Comparison of ENCODE assay signal across 8 cellular contexts in the genomic region with DNA sequence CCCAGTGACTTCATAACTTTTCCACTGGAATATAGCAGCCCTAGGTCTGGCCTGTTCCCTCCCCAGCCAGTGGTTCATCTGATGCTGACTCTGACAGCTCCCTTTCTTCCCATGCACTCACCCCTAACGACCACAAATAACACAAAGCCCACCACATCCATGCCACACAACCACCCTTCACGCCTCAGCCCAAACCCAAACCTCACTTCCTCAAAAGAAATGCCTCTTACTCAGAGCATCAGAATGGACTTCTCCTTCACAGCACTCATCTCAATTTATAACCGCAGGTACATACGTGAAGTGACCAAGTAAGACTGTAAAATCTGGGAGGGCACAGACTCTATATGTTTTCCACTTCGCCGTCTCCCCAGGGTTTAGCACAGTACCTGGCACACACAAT. TPM values are rescaled to one million over a fixed set of nuclear protein-coding genes. Genes with fewer than 3 reads are reported as not detected.
DNase-seq lines count a peak whose midpoint lies in the region; ATAC-seq and TF ChIP-seq lines count a peak whose summit lies in the region.

No MANE protein-coding gene starts in this region.

- no peaks in the 10 kb centered on the region for H3K9me3 Mint-ChIP-seq in Calu3 (ENCODE audit: low read depth, unreplicated experiment)
- no peaks in the 10 kb centered on the region for H3K9me3 Mint-ChIP-seq in memory B cell

- 51 to 54% methylated on average over 6 of the region's 6 CpGs for WGBS in lower leg skin, 2 donors

- H3K27ac Mint-ChIP-seq in Calu3 (ENCODE audit: unreplicated experiment) (peak overlapping the region; percentile 42), memory B cell (peak overlapping the region; percentile 95)

- H3K9me3 ChIP-seq in ascending aorta: no peaks in the 10 kb centered on the region
- H3K9me3 ChIP-seq in upper lobe of right lung: no peaks in the 10 kb centered on the region

- H3K27ac ChIP-seq in ascending aorta (peak overlapping the region; percentile 91), upper lobe of right lung (no peak overlapping the region)

- no peaks in the 10 kb centered on the region for H3K27me3 Mint-ChIP-seq in Calu3 (ENCODE audit: unreplicated experiment)
- no peaks in the 10 kb centered on the region for H3K27me3 Mint-ChIP-seq in memory B cell

- H3K36me3 Mint-ChIP-seq in Calu3 (ENCODE audit: insufficient read depth, unreplicated experiment): peaks cover 26% of the 10 kb centered on the region
- peaks cover 5% of the 10 kb centered on the region for H3K36me3 Mint-ChIP-seq in memory B cell

- intact Hi-C loops in Calu3 (cut with micrococcal nuclease; ENCODE audit: unreplicated experiment) (no loop called here), ascending aorta (cut with DNase I) (loop anchor here (2.0 kb wide), 4 partner anchors 33 to 447 kb away; a partner anchor contains a TSS), upper lobe of right lung (cut with DNase I) (no loop called here), lower leg skin (cut with DNase I; ENCODE audit: low total_unique reads) (no loop called here)

- TF ChIP-seq CTCF in Calu3 (IDR thresholded peaks at IDR 0.05; ENCODE audit: unreplicated experiment): no peak
- TF ChIP-seq CTCF in ascending aorta (IDR thresholded peaks at IDR 0.05): no peak
- TF ChIP-seq CTCF in upper lobe of right lung (IDR thresholded peaks at IDR 0.05): no peak
- no peak for TF ChIP-seq CTCF in lower leg skin (IDR thresholded peaks at IDR 0.05)

- ATAC-seq in memory B cell (ENCODE audit: low read depth) (peak; percentile 11), upper lobe of right lung (no peak), GM18505 (IDR thresholded peaks at IDR 0.05; ENCODE audit: unreplicated experiment) (no peak)

- CTCF ChIA-PET in Calu3 (lab: Charles Lee): interaction anchor here (1.0 kb wide), 1 partner anchor 10 kb away, joined by 3 read pairs; no protein-coding TSS in a partner anchor

- H3K36me3 ChIP-seq in ascending aorta (peaks cover 4 to 17% of the 10 kb centered on the region in 2 donors), upper lobe of right lung (peaks cover 33% of the 10 kb centered on the region)

- H3K27me3 ChIP-seq in ascending aorta (no peaks in the 10 kb centered on the region), upper lobe of right lung (no peaks in the 10 kb centered on the region)

- H3K4me1 ChIP-seq in ascending aorta (peaks cover 0 to 51% of the 10 kb centered on the region in 2 donors), upper lobe of right lung (peaks cover 23% of the 10 kb centered on the region)

- BruUV-seq in Calu3 (replicated peaks; lab: Mats Ljungman, UMichigan): TSS peak; percentile 31

- TF ChIP-seq POLR2A in lower leg skin (IDR thresholded peaks at IDR 0.05) (no peak), GM18505 (IDR thresholded peaks at IDR 0.05; ENCODE audit: borderline replicate concordance, extremely low read depth, insufficient read depth, insufficient read length) (no peak)

- H3K4me1 Mint-ChIP-seq in Calu3 (ENCODE audit: low read depth, unreplicated experiment) (peaks cover 19% of the 10 kb centered on the region), memory B cell (peaks cover 11% of the 10 kb centered on the region)

- DNase-seq in Calu3 (no peak), NOMO-1 treated with DMSO at 0.1 percent for 48 hours (lab: John Stamatoyannopoulos, UW; ENCODE audit: unreplicated experiment) (peak; percentile 57), ascending aorta (ENCODE audit: low spot score in 2 of 2) (no peak), memory B cell (ENCODE audit: low spot score in 2 of 2) (peak; percentile 27 to 37), upper lobe of right lung (no peak), COLO668 (lab: John Stamatoyannopoulos, UW; ENCODE audit: unreplicated experiment) (no peak), lower leg skin (ENCODE audit: low spot score in 2 of 2) (no peak)

- H3K4me3 Mint-ChIP-seq in Calu3 (ENCODE audit: low read depth, unreplicated experiment) (peak overlapping the region; percentile 92), memory B cell (peak overlapping the region; percentile 95)

- peak overlapping the region; percentile 88 to 93 for H3K4me3 ChIP-seq in ascending aorta
- H3K4me3 ChIP-seq in upper lobe of right lung: peak overlapping the region; percentile 90
- H3K4me3 ChIP-seq in lower leg skin (ENCODE audit: low read depth, poor library complexity, severe bottlenecking): no peak overlapping the region

RNA-seq across cellular contexts. Expression of a gene that starts 1.1 kb away (rescaled TPM):
- total RNA-seq in Calu3 (2022): 18.9 and 21.2 TPM in 2 replicates
- 17.2 TPM for total RNA-seq in ascending aorta
- 27.6 TPM for total RNA-seq in upper lobe of right lung
- 10 to 100 TPM; 23.5 to 28.7 (median 28.0) TPM for total RNA-seq in lower leg skin

RNA-seq across cellular contexts. Expression of a gene that starts 32.8 kb away (rescaled TPM):
- total RNA-seq in Calu3 (2022) (51.8 and 56.6 TPM in 2 replicates), ascending aorta (8.1 TPM), upper lobe of right lung (60.2 TPM), lower leg skin (10 to 100 TPM; 21.7 to 35.7 (median 30.0) TPM)

Comparison
In these comparisons a context has a peak if more than half of its experiments do, and no peak if none do; other contexts are left out.
1. DNase-seq: peak in NOMO-1 treated with DMSO at 0.1 percent for 48 hours (single experiment) and memory B cell (2 of 2); none in Calu3 (single experiment), ascending aorta (0 of 2), upper lobe of right lung (single experiment), COLO668 (single experiment) and lower leg skin (0 of 2).